ENCODE assay signal across 16 cellular contexts in the genomic region with DNA sequence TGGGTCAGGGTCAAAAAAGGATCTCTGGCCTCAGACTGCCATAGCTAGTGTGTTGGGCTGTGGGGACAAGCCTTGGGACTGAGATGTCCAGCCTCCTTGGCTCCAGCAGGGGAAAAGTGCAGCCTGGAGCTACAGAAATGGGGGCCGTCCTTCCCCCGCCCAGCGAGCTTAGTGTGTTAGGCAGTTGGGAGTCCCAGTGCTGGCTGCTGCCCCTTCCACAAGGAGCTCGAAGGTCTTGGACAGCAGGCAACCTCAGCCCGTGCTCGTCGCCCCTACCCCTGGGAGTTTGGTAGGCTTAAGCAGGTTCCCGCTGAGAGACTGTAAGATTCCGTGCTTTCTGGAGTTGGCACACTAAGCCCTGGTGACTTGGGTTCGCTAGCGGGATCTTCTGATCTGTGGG.
DNase-seq lines count a peak whose midpoint lies in the region; ATAC-seq and TF ChIP-seq lines count a peak whose summit lies in the region.
"Had no signal": no experiment of that assay in that cellular context is flagged by ENCODE, and none has a peak within 500 bp of the region (broad histone marks: within the 10 kb centered on the region; RNA-seq: fewer than 3 reads in every experiment).

No MANE protein-coding gene starts in this region.

- no peak overlapping the region for H3K27ac Mint-ChIP-seq in chondrocyte (ENCODE audit: unreplicated experiment)
- H3K27ac Mint-ChIP-seq: CD4-positive, alpha-beta memory T cell; GM23338; HFFc6 had no signal

- H3K9ac ChIP-seq in SK-N-SH: no peak overlapping the region

- no peak for ATAC-seq in SK-N-SH treated with all-trans-retinoic acid at 6 μM for 48 hours
- ATAC-seq in aorta (ENCODE audit: low FRiP score): peak; percentile 7
- no peak for ATAC-seq in GM19328 (IDR thresholded peaks at IDR 0.05; ENCODE audit: unreplicated experiment)
- ATAC-seq: GM23338 had no signal

- no peak for DNase-seq in SK-N-SH
- peak; percentile 82 for DNase-seq in chondrocyte (ENCODE audit: low spot score)
- no peak for DNase-seq in aorta
- DNase-seq in SIG-M5 (lab: John Stamatoyannopoulos, UW): no peak
- DNase-seq: ACHN; C1 segment of cervical spinal cord; Caco-2; CD4-positive, alpha-beta memory T cell; DMS153; DND-41; HFFc6 had no signal

- H3K4me1 Mint-ChIP-seq in chondrocyte (ENCODE audit: low read depth): no peaks in the 10 kb centered on the region
- H3K4me1 Mint-ChIP-seq: CD4-positive, alpha-beta memory T cell; GM23338 had no signal

- H3K36me3 Mint-ChIP-seq in chondrocyte (ENCODE audit: low read depth): no peaks in the 10 kb centered on the region
- H3K36me3 Mint-ChIP-seq: CD4-positive, alpha-beta memory T cell had no signal

- 21% methylated on average over 6 of the region's 11 CpGs for WGBS in SK-N-SH (ENCODE audit: low lambda C conversion rate)
- WGBS in aorta, 2 donors: 92 to 93% methylated on average over 11 of the region's 11 CpGs

- H3K4me2 ChIP-seq in SK-N-SH: peak overlapping the region; percentile 28; the same call in 1 of the 2 replicates
- H3K4me2 ChIP-seq: GM23338 had no signal

- no peaks in the 10 kb centered on the region for H3F3A ChIP-seq in SK-N-SH (replicated peaks; ENCODE audit: insufficient read depth)

- no peak overlapping the region for H2AFZ ChIP-seq in SK-N-SH (ENCODE audit: low read depth)
- H2AFZ ChIP-seq: GM23338 had no signal

- no peak overlapping the region for H3K4me3 Mint-ChIP-seq in chondrocyte (ENCODE audit: unreplicated experiment)
- H3K4me3 Mint-ChIP-seq: CD4-positive, alpha-beta memory T cell; GM23338; HFFc6 had no signal

- POLR2A ChIA-PET in SK-N-SH (lab: Yijun Ruan, JAX): no interaction called here

- H3K9me3 ChIP-seq in SK-N-SH (no peaks in the 10 kb centered on the region), aorta (ENCODE audit: control insufficient read depth, low read length) (no peaks in the 10 kb centered on the region)
- H3K9me3 ChIP-seq: Caco-2, HAP-1 had no signal

- no peaks in the 10 kb centered on the region for H3K79me2 ChIP-seq in SK-N-SH (ENCODE audit: insufficient read depth)

- H3K4me1 ChIP-seq in SK-N-SH (ENCODE audit: control insufficient read depth in 1 of 2, insufficient read depth in 2 of 2, low read depth in 1 of 2, low read length in 1 of 2) (no peaks in the 10 kb centered on the region), aorta (ENCODE audit: control insufficient read depth in 1 of 2, insufficient read depth in 2 of 2, low read length in 2 of 2) (no peaks in the 10 kb centered on the region)
- H3K4me1 ChIP-seq: Caco-2, HAP-1 had no signal

- peak overlapping the region in 1 of 2 experiments; percentile 35; a peak in 1 of 4 replicates for H3K4me3 ChIP-seq in SK-N-SH (ENCODE audit: low read depth in 2 of 2, low read length in 1 of 2)
- no peak overlapping the region for H3K4me3 ChIP-seq in aorta (ENCODE audit: low read length in 2 of 2)
- H3K4me3 ChIP-seq: GM23338, HAP-1 had no signal

- H3K27ac ChIP-seq in SK-N-SH (ENCODE audit: low read depth in 2 of 2, low read length in 1 of 2): no peak overlapping the region
- H3K27ac ChIP-seq in aorta (ENCODE audit: low read depth in 1 of 2, low read length in 2 of 2): no peak overlapping the region
- H3K27ac ChIP-seq: 22Rv1 had no signal

- H3K36me3 ChIP-seq in SK-N-SH (replicated peaks in 1 of 2; ENCODE audit: control insufficient read depth in 1 of 2, insufficient read depth in 2 of 2, low read length in 1 of 2) (no peaks in the 10 kb centered on the region), aorta (ENCODE audit: control insufficient read depth in 1 of 2, insufficient read depth in 2 of 2, low read length in 1 of 2) (no peaks in the 10 kb centered on the region)
- H3K36me3 ChIP-seq: HAP-1 had no signal

- H3K27me3 ChIP-seq in SK-N-SH (ENCODE audit: insufficient read depth): peaks cover 7% of the 10 kb centered on the region; the same call in 1 of the 2 replicates
- no peaks in the 10 kb centered on the region for H3K27me3 ChIP-seq in aorta (ENCODE audit: control insufficient read depth in 1 of 2, insufficient read depth in 2 of 2, low read length in 1 of 2)

- peaks cover 14% of the 10 kb centered on the region for H3K9me3 Mint-ChIP-seq in chondrocyte (ENCODE audit: low read depth)

- no peaks in the 10 kb centered on the region for H4K20me1 ChIP-seq in SK-N-SH (ENCODE audit: insufficient read depth)

- no peak for TF ChIP-seq EP300 in SK-N-SH (IDR thresholded peaks at IDR 0.05; ENCODE audit: borderline replicate concordance in 1 of 2, low read depth in 1 of 2, low read length in 1 of 2)

- no peaks in the 10 kb centered on the region for H3K9me2 ChIP-seq in SK-N-SH

- no peak for TF ChIP-seq CTCF in SK-N-SH (IDR thresholded peaks at IDR 0.05)
- no peak for TF ChIP-seq CTCF in chondrocyte (IDR thresholded peaks at IDR 0.05)

- CTCF ChIA-PET in SK-N-SH (lab: Yijun Ruan, JAX): no interaction called here

- intact Hi-C loops in aorta (cut with DNase I): no loop called here

- H3K27me3 Mint-ChIP-seq in chondrocyte (ENCODE audit: low read depth): peaks cover 29% of the 10 kb centered on the region
- H3K27me3 Mint-ChIP-seq: CD4-positive, alpha-beta memory T cell had no signal

- no peak for TF ChIP-seq RAD21 in SK-N-SH (IDR thresholded peaks at IDR 0.05; ENCODE audit: low read length)

TF ChIP-seq in SK-N-SH, 30 proteins besides CTCF, POLR2A, EP300 and RAD21 (continues in another document):
- no peak for TF ChIP-seq SIN3A (IDR thresholded peaks at IDR 0.05; ENCODE audit: borderline replicate concordance, low read depth, low read length)
- TF ChIP-seq, protein P1, sequence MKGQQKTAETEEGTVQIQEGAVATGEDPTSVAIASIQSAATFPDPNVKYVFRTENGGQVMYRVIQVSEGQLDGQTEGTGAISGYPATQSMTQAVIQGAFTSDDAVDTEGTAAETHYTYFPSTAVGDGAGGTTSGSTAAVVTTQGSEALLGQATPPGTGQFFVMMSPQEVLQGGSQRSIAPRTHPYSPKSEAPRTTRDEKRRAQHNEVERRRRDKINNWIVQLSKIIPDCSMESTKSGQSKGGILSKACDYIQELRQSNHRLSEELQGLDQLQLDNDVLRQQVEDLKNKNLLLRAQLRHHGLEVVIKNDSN (IDR thresholded peaks at IDR 0.05; ENCODE audit: borderline replicate concordance, low read depth): no peak
- TF ChIP-seq YY1 (IDR thresholded peaks at IDR 0.05; ENCODE audit: low read depth): no peak
- no peak for TF ChIP-seq NFIC (IDR thresholded peaks at IDR 0.05; ENCODE audit: borderline replicate concordance)
- no peak for TF ChIP-seq RFX5 (IDR thresholded peaks at IDR 0.05; ENCODE audit: low read length)
- TF ChIP-seq RXRA (IDR thresholded peaks at IDR 0.05; ENCODE audit: borderline replicate concordance, low read depth): no peak
- no peak for TF ChIP-seq MEF2A (IDR thresholded peaks at IDR 0.05; ENCODE audit: borderline replicate concordance, low read depth)
- no peak for TF ChIP-seq GABPA (IDR thresholded peaks at IDR 0.05; ENCODE audit: low read depth)
- no peak for TF ChIP-seq TEAD4 (IDR thresholded peaks at IDR 0.05; ENCODE audit: borderline replicate concordance, insufficient read depth)
- TF ChIP-seq GATA2 (CRISPR knock-in tag; IDR thresholded peaks at IDR 0.05): no peak
- TF ChIP-seq, protein P2, sequence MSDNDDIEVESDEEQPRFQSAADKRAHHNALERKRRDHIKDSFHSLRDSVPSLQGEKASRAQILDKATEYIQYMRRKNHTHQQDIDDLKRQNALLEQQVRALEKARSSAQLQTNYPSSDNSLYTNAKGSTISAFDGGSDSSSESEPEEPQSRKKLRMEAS (IDR thresholded peaks at IDR 0.05; ENCODE audit: low read depth): no peak
- TF ChIP-seq TCF12 (IDR thresholded peaks at IDR 0.05): no peak

TF ChIP-seq in SK-N-SH treated with all-trans-retinoic acid at 6 μM for 48 hours, 23 proteins besides CTCF, POLR2A, EP300 and RAD21 (continues in another document):
- TF ChIP-seq ARNTL (CRISPR knock-in tag; IDR thresholded peaks at IDR 0.05; ENCODE audit: borderline replicate concordance, low read depth): no peak
- TF ChIP-seq, protein P3, sequence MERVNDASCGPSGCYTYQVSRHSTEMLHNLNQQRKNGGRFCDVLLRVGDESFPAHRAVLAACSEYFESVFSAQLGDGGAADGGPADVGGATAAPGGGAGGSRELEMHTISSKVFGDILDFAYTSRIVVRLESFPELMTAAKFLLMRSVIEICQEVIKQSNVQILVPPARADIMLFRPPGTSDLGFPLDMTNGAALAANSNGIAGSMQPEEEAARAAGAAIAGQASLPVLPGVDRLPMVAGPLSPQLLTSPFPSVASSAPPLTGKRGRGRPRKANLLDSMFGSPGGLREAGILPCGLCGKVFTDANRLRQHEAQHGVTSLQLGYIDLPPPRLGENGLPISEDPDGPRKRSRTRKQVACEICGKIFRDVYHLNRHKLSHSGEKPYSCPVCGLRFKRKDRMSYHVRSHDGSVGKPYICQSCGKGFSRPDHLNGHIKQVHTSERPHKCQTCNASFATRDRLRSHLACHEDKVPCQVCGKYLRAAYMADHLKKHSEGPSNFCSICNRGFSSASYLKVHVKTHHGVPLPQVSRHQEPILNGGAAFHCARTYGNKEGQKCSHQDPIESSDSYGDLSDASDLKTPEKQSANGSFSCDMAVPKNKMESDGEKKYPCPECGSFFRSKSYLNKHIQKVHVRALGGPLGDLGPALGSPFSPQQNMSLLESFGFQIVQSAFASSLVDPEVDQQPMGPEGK (CRISPR knock-in tag; IDR thresholded peaks at IDR 0.05; ENCODE audit: borderline replicate concordance): no peak
- TF ChIP-seq, protein P4, sequence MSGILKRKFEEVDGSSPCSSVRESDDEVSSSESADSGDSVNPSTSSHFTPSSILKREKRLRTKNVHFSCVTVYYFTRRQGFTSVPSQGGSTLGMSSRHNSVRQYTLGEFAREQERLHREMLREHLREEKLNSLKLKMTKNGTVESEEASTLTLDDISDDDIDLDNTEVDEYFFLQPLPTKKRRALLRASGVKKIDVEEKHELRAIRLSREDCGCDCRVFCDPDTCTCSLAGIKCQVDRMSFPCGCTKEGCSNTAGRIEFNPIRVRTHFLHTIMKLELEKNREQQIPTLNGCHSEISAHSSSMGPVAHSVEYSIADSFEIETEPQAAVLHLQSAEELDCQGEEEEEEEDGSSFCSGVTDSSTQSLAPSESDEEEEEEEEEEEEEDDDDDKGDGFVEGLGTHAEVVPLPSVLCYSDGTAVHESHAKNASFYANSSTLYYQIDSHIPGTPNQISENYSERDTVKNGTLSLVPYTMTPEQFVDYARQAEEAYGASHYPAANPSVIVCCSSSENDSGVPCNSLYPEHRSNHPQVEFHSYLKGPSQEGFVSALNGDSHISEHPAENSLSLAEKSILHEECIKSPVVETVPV (CRISPR knock-in tag; IDR thresholded peaks at IDR 0.05): no peak
- no peak for TF ChIP-seq GLIS3 (CRISPR knock-in tag; IDR thresholded peaks at IDR 0.05)
- no peak for TF ChIP-seq BACH2 (CRISPR knock-in tag; IDR thresholded peaks at IDR 0.05; ENCODE audit: borderline replicate concordance)
- TF ChIP-seq ZFP3 (CRISPR knock-in tag; IDR thresholded peaks at IDR 0.05): no peak
